ENCODE assay signal across 8 cellular contexts in the genomic region with DNA sequence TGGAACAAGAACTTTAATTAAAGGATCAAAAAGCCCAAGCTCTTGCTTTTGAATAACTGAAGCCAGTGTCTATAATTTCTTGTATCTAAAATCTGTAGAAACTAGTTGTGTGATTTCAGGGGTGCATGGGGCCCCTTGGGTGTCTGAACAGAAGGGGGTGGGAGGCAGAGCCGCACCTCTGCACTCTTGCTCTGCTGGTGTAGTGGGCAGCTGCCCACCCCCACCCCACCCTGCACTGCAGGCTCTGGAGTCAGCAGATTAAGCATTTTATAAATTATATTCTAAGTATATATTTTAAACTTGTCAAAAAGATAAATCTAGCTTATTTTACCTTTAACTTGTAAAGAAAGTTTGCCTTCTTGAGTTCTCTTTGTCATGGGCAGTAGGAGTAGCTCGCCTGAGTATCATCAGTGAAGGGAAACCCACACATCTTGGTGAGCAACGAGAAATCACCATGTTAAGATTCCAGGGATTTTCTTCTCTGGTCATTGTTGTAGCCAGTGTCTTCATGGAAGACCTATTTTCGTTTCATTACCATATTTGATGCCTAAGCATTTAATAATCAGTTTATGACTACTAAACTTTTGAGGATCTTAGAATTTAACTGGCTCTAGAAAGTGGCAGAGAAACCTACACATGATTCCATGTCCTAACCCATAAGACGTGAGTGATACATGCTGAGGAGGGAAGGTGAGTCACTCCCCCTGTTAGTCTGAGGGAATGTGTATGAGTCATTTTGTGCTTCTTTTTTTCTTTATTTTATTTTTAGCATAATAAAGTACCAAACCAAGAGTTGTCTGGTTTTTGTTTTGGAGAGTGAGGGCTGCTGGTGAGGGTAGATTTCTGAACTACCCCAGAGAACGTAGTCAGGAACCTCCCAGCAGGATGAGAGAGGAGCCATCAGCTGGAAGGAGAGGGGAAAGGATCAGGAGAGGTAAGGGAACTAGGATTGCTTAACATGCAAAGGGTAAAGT. TPM values are rescaled to one million over a fixed set of nuclear protein-coding genes. Genes with fewer than 3 reads are reported as not detected.
DNase-seq lines count a peak whose midpoint lies in the region; ATAC-seq and TF ChIP-seq lines count a peak whose summit lies in the region.

No MANE protein-coding gene starts in this region.

- no peaks in the 10 kb centered on the region for H3K9me3 Mint-ChIP-seq in activated naive CD4-positive, alpha-beta T cell treated with anti-CD3 and anti-CD28 coated beads, Interleukin-2, amount 50 U/mL, for 72 hours
- no peaks in the 10 kb centered on the region for H3K9me3 Mint-ChIP-seq in mesothelial cell of epicardium

- ATAC-seq in GM19463 (IDR thresholded peaks at IDR 0.05; ENCODE audit: unreplicated experiment), result peak; percentile 71
- peak; percentile 64 for ATAC-seq in HG03571 (IDR thresholded peaks at IDR 0.05; ENCODE audit: unreplicated experiment)
- peak; percentile 96 to 98 for ATAC-seq in activated naive CD4-positive, alpha-beta T cell treated with anti-CD3 and anti-CD28 coated beads, Interleukin-2, amount 50 U/mL, for 72 hours
- ATAC-seq in left ventricle myocardium superior, result no peak

- DNase-seq in COLO829 (ENCODE audit: low spot score) (peak; percentile 70), mesothelial cell of epicardium (ENCODE audit: low spot score in 2 of 2, unreplicated experiment in 2 of 2) (no peak), activated gamma-delta T cell treated with Interleukin-2 at 50 U/mL for 16 hours (no peak), posterior cingulate gyrus (no peak), left ventricle myocardium superior (no peak)
- peak in 1 of 2 donors; percentile 25 for DNase-seq in activated naive CD4-positive, alpha-beta T cell treated with anti-CD3 and anti-CD28 coated beads, Interleukin-2, amount 50 U/mL, for 72 hours (ENCODE audit: low spot score in 2 of 2)

- intact Hi-C loops in posterior cingulate gyrus (cut with DNase I), result no loop called here
- intact Hi-C loops in left ventricle myocardium superior (cut with micrococcal nuclease), result no loop called here

- H3K27me3 Mint-ChIP-seq in mesothelial cell of epicardium (ENCODE audit: low read depth), result peaks cover 2% of the 10 kb centered on the region

- H3K27ac Mint-ChIP-seq in activated naive CD4-positive, alpha-beta T cell treated with anti-CD3 and anti-CD28 coated beads, Interleukin-2, amount 50 U/mL, for 72 hours, result peak overlapping the region; percentile 83 to 94
- H3K27ac Mint-ChIP-seq in mesothelial cell of epicardium, result peak overlapping the region; percentile 85

- no peak overlapping the region for H3K4me3 Mint-ChIP-seq in mesothelial cell of epicardium

- no peaks in the 10 kb centered on the region for H3K36me3 Mint-ChIP-seq in activated naive CD4-positive, alpha-beta T cell treated with anti-CD3 and anti-CD28 coated beads, Interleukin-2, amount 50 U/mL, for 72 hours
- no peaks in the 10 kb centered on the region for H3K36me3 Mint-ChIP-seq in mesothelial cell of epicardium

- no peak for TF ChIP-seq CTCF in mesothelial cell of epicardium (IDR thresholded peaks at IDR 0.05; ENCODE audit: unreplicated experiment)

- peaks cover 9% of the 10 kb centered on the region for H3K4me1 Mint-ChIP-seq in mesothelial cell of epicardium

RNA-seq across cellular contexts. Expression of a gene that starts 7.7 kb away (rescaled TPM):
- under 1 TPM in 1 of 2 donors, not detected in 1; 0.25 TPM for total RNA-seq in activated naive CD4-positive, alpha-beta T cell treated with anti-CD3 and anti-CD28 coated beads, Interleukin-2, amount 50 U/mL, for 72 hours
- total RNA-seq in mesothelial cell of epicardium, result 0.20 TPM in 1 of 3 replicates, not detected in the others
- total RNA-seq in left ventricle myocardium superior, result not detected

RNA-seq across cellular contexts. Expression of a gene that starts 35.7 kb away (rescaled TPM):
- total RNA-seq in activated naive CD4-positive, alpha-beta T cell treated with anti-CD3 and anti-CD28 coated beads, Interleukin-2, amount 50 U/mL, for 72 hours, result 100 to 1,000 TPM; 418 to 551 TPM
- total RNA-seq in mesothelial cell of epicardium, result 465 to 476 TPM (median 465 TPM) in 3 replicates
- total RNA-seq in left ventricle myocardium superior, result 180 TPM
